In genomic region chr2:105114551-105114950, GRCh38 we compare ENCODE assay signal across 9 cellular contexts.
A peak's percentile ranks its signal among the peaks of the same experiment; 100 is the strongest.
DNase-seq lines count a peak whose midpoint lies in the region; ATAC-seq, FAIRE-seq and TF ChIP-seq lines count a peak whose summit lies in the region.
"Had no signal": no experiment of that assay in that cellular context is flagged by ENCODE, and none has a peak within 500 bp of the region (broad histone marks: within the 10 kb centered on the region; RNA-seq: fewer than 3 reads in every experiment).

No MANE protein-coding gene starts in this region.

- no peak overlapping the region for H2AFZ ChIP-seq in SK-N-SH (ENCODE audit: low read depth)

- H3K27me3 ChIP-seq in SK-N-SH (ENCODE audit: insufficient read depth): no peaks in the 10 kb centered on the region
- H3K27me3 ChIP-seq in pancreas: no peaks in the 10 kb centered on the region

- TF ChIP-seq CTCF in SK-N-SH (IDR thresholded peaks at IDR 0.05) (peak; percentile 86), pancreas (IDR thresholded peaks at IDR 0.05) (peak; percentile 34 to 70 (median 66))

- H3K4me1 ChIP-seq in SK-N-SH (ENCODE audit: control insufficient read depth in 1 of 2, insufficient read depth in 2 of 2, low read depth in 1 of 2, low read length in 1 of 2) (peaks cover 0 to 10% of the 10 kb centered on the region in 2 experiments; a peak in 1 of 4 replicates), pancreas (no peaks in the 10 kb centered on the region)

- H3F3A ChIP-seq in SK-N-SH (replicated peaks; ENCODE audit: insufficient read depth): no peaks in the 10 kb centered on the region

- H3K9me3 ChIP-seq in SK-N-SH (no peaks in the 10 kb centered on the region), pancreas (no peaks in the 10 kb centered on the region)

- DNase-seq in AG08396 (ENCODE audit: low spot score): peak; percentile 84
- peak; percentile 31 for DNase-seq in MV-4-11 (lab: John Stamatoyannopoulos, UW)
- peak; percentile 81 for DNase-seq in SK-N-SH
- DNase-seq in fibroblast of peridontal ligament (ENCODE audit: extremely low read depth): peak; percentile 84
- no peak for DNase-seq in pancreas
- no peak for DNase-seq in activated CD4-positive, alpha-beta T cell treated with anti-CD3 and anti-CD28 coated beads, Interleukin-2, amount 50 U/mL, for 48 hours

- H3K27ac ChIP-seq in SK-N-SH (ENCODE audit: low read depth in 2 of 2, low read length in 1 of 2): no peak overlapping the region
- H3K27ac ChIP-seq in pancreas: no peak overlapping the region

- no peaks in the 10 kb centered on the region for H3K9me2 ChIP-seq in SK-N-SH

- peak; percentile 93 for FAIRE-seq in pancreas (lab: Jason Lieb, UNC)

- intact Hi-C loops in pancreas (cut with DNase I): loop anchor here in 1 of 3 donors (5.0 kb wide), 1 partner anchor 123 kb away; no protein-coding TSS in a partner anchor

- no peak overlapping the region for H3K4me3 ChIP-seq in SK-N-SH (ENCODE audit: low read depth in 2 of 2, low read length in 1 of 2)
- H3K4me3 ChIP-seq in pancreas: no peak overlapping the region

- 25% methylated on average over 4 of the region's 4 CpGs for WGBS in SK-N-SH (ENCODE audit: low lambda C conversion rate)
- WGBS in pancreas, 2 donors: 25 to 26% methylated on average over 4 of the region's 4 CpGs

- CTCF ChIA-PET in SK-N-SH (lab: Yijun Ruan, JAX): interaction anchor here (0.6 to 18.8 kb wide), 37 partner anchors 10 to 1953 kb away, joined by 3 to 459 read pairs (median 5); partner anchors contain the start of gene GPR45

- ATAC-seq in GM18519 (IDR thresholded peaks at IDR 0.05; ENCODE audit: low FRiP score, unreplicated experiment): peak; percentile 54
- ATAC-seq in pancreas: peak in 3 of 4 donors; percentile 62 to 84 (median 80)
- no peak for ATAC-seq in HG02970 (IDR thresholded peaks at IDR 0.05; ENCODE audit: low FRiP score, unreplicated experiment)
- ATAC-seq: stimulated activated effector memory CD8-positive, alpha-beta T cell treated with anti-CD3 and anti-CD28 coated beads, Interleukin-12 subunit alpha, Interleukin-12 subunit beta, amount 100 ng/mL, for 72 hours had no signal

- no peaks in the 10 kb centered on the region for H4K20me1 ChIP-seq in SK-N-SH (ENCODE audit: insufficient read depth)

- peak; percentile 94 for TF ChIP-seq RAD21 in SK-N-SH (IDR thresholded peaks at IDR 0.05; ENCODE audit: low read length)

- POLR2A ChIA-PET in SK-N-SH (lab: Yijun Ruan, JAX): interaction anchor here (2.3 kb wide), 1 partner anchor 121 kb away, joined by 7 read pairs; no protein-coding TSS in a partner anchor

- no peak overlapping the region for H3K9ac ChIP-seq in SK-N-SH

- no peak overlapping the region for H3K4me2 ChIP-seq in SK-N-SH

- H3K79me2 ChIP-seq in SK-N-SH (ENCODE audit: insufficient read depth): no peaks in the 10 kb centered on the region

- no peak for TF ChIP-seq EP300 in SK-N-SH (IDR thresholded peaks at IDR 0.05; ENCODE audit: borderline replicate concordance in 1 of 2, low read depth in 1 of 2, low read length in 1 of 2)

- H3K36me3 ChIP-seq in SK-N-SH (replicated peaks in 1 of 2; ENCODE audit: control insufficient read depth in 1 of 2, insufficient read depth in 2 of 2, low read length in 1 of 2) (no peaks in the 10 kb centered on the region), pancreas (no peaks in the 10 kb centered on the region)

TF ChIP-seq in SK-N-SH, 30 proteins besides CTCF, POLR2A, EP300 and RAD21:
- peak; percentile 87 for TF ChIP-seq SMC3 (IDR thresholded peaks at IDR 0.05; ENCODE audit: low read depth, low read length)
- TF ChIP-seq NRF1 (IDR thresholded peaks at IDR 0.05; ENCODE audit: low read depth, low read length): no peak
- no peak for TF ChIP-seq RCOR1 (IDR thresholded peaks at IDR 0.05; ENCODE audit: low read length)
TF ChIP-seq in SK-N-SH: peak in this region for 1.

Comparison
In these comparisons a context has a peak if more than half of its experiments do, and no peak if none do; other contexts are left out.
1. DNase-seq: peak in AG08396 (single experiment), MV-4-11 (single experiment), SK-N-SH (single experiment) and fibroblast of peridontal ligament (single experiment); none in pancreas (0 of 6) and activated CD4-positive, alpha-beta T cell treated with anti-CD3 and anti-CD28 coated beads, Interleukin-2, amount 50 U/mL, for 48 hours (0 of 2).